12 cellular contexts compared by ENCODE assay signal in genomic region chr2:109436635-109437225, GRCh38.
DNase-seq lines count a peak whose midpoint lies in the region; ATAC-seq and TF ChIP-seq lines count a peak whose summit lies in the region.
"Had no signal": no experiment of that assay in that cellular context is flagged by ENCODE, and none has a peak within 500 bp of the region (broad histone marks: within the 10 kb centered on the region; RNA-seq: fewer than 3 reads in every experiment).

No MANE protein-coding gene starts in this region.

- no peak overlapping the region for H3K4me3 ChIP-seq in esophagus (ENCODE audit: low read depth in 1 of 2, low read length in 2 of 2)
- H3K4me3 ChIP-seq in muscle layer of duodenum (ENCODE audit: low read depth in 1 of 2, low read length in 2 of 2): no peak overlapping the region
- H3K4me3 ChIP-seq in tibial artery: no peak overlapping the region

- peak; percentile 88 for DNase-seq in NCI-H510A treated with DMSO at 0.1 percent for 48 hours (lab: John Stamatoyannopoulos, UW)
- peak in 1 of 2 donors; percentile 64 for DNase-seq in tibial artery
- DNase-seq in HCEC 1CT: no peak
- DNase-seq: activated CD4-positive, alpha-beta T cell treated with anti-CD3 and anti-CD28 coated beads, Interleukin-2, amount 10 ng/mL, durations not matched to agents 24 days and 14 days; effector memory CD8-positive, alpha-beta T cell; GDM1; OCI-M1; T-helper 1 cell had no signal

- intact Hi-C loops in tibial artery (cut with DNase I; ENCODE audit: low total_unique reads): loop anchor here (5.0 kb wide), 3 partner anchors 41 to 264 kb away; no protein-coding TSS in a partner anchor

- peaks cover 0 to 4% of the 10 kb centered on the region in 2 donors for H3K36me3 ChIP-seq in esophagus (ENCODE audit: control insufficient read depth in 2 of 2, insufficient read depth in 2 of 2, low read length in 1 of 2)
- H3K36me3 ChIP-seq in muscle layer of duodenum (ENCODE audit: control insufficient read depth in 1 of 2, insufficient read depth in 2 of 2, low read length in 2 of 2): no peaks in the 10 kb centered on the region
- peaks cover 0 to 30% (median 0%) of the 10 kb centered on the region in 3 donors for H3K36me3 ChIP-seq in tibial artery

- no peaks in the 10 kb centered on the region for H3K9me3 ChIP-seq in esophagus (ENCODE audit: control insufficient read depth in 2 of 2, insufficient read depth in 1 of 2, low read depth in 1 of 2, low read length in 1 of 2)
- H3K9me3 ChIP-seq in muscle layer of duodenum (ENCODE audit: control insufficient read depth in 1 of 2, low read length in 2 of 2): peaks cover 0 to 8% of the 10 kb centered on the region in 2 donors
- peaks cover 0 to 5% (median 0%) of the 10 kb centered on the region in 3 donors for H3K9me3 ChIP-seq in tibial artery

- 61 to 71% methylated on average over 15 of the region's 15 CpGs for WGBS in esophagus, 2 donors

- H3K27me3 ChIP-seq in esophagus (ENCODE audit: control insufficient read depth in 1 of 2, insufficient read depth in 2 of 2, low read length in 2 of 2) (no peaks in the 10 kb centered on the region), muscle layer of duodenum (ENCODE audit: low read depth, low read length) (no peaks in the 10 kb centered on the region), tibial artery (no peaks in the 10 kb centered on the region)

- H3K27ac ChIP-seq in esophagus (ENCODE audit: low read depth in 2 of 2, low read length in 1 of 2): peak overlapping the region; percentile 58 to 72
- peak overlapping the region; percentile 27 for H3K27ac ChIP-seq in muscle layer of duodenum (ENCODE audit: low read length)
- peak overlapping the region; percentile 86 to 96 for H3K27ac ChIP-seq in tibial artery

- ATAC-seq in HG02885 (IDR thresholded peaks at IDR 0.05; ENCODE audit: poor library complexity, unreplicated experiment) (no peak), GM19035 (IDR thresholded peaks at IDR 0.05; ENCODE audit: unreplicated experiment) (no peak)
- ATAC-seq: effector memory CD8-positive, alpha-beta T cell had no signal

- TF ChIP-seq CTCF in tibial artery (IDR thresholded peaks at IDR 0.05): no peak

- H3K4me1 ChIP-seq in esophagus (ENCODE audit: control insufficient read depth in 2 of 2, insufficient read depth in 2 of 2, low read length in 1 of 2) (peaks cover 7 to 10% of the 10 kb centered on the region in 2 donors), muscle layer of duodenum (ENCODE audit: control insufficient read depth in 1 of 2, insufficient read depth in 2 of 2, low read length in 2 of 2) (peaks cover 4 to 6% of the 10 kb centered on the region in 2 donors), tibial artery (peaks cover 12 to 68% (median 49%) of the 10 kb centered on the region in 4 donors)

Comparison
In these comparisons a context has a peak if more than half of its experiments do, and no peak if none do; other contexts are left out.
1. H3K27ac ChIP-seq: peak in every context shown above with its lines; median percentile 91 in tibial artery; 65 in esophagus; 27 in muscle layer of duodenum.